17 cellular contexts compared by ENCODE assay signal in genomic region chr20:49832632-49833327, GRCh38. TPM values are rescaled to one million over a fixed set of nuclear protein-coding genes. Genes with fewer than 3 reads are reported as not detected.
DNase-seq lines count a peak whose midpoint lies in the region; ATAC-seq and TF ChIP-seq lines count a peak whose summit lies in the region.
"Had no signal": no experiment of that assay in that cellular context is flagged by ENCODE, and none has a peak within 500 bp of the region (broad histone marks: within the 10 kb centered on the region; RNA-seq: fewer than 3 reads in every experiment).

No MANE protein-coding gene starts in this region.

- H3K36me3 Mint-ChIP-seq in dendritic cell treated with granulocyte-macrophage colony-stimulating factor and Interleukin-4, amounts not matched to agents 40 ng/mL and 50 ng/mL, for 4 days (ENCODE audit: low read depth), result peaks cover 59% of the 10 kb centered on the region
- peaks cover 23% of the 10 kb centered on the region for H3K36me3 Mint-ChIP-seq in neural progenitor cell

- H3K36me3 ChIP-seq in neural progenitor cell (no peaks in the 10 kb centered on the region), vagina (peaks cover 0 to 12% of the 10 kb centered on the region in 2 donors)
- H3K36me3 ChIP-seq: cardiac muscle cell had no signal

- no peaks in the 10 kb centered on the region for H4K20me1 ChIP-seq in neural progenitor cell (ENCODE audit: low read depth)

- H3K9me3 Mint-ChIP-seq in dendritic cell treated with granulocyte-macrophage colony-stimulating factor and Interleukin-4, amounts not matched to agents 40 ng/mL and 50 ng/mL, for 4 days, result no peaks in the 10 kb centered on the region
- no peaks in the 10 kb centered on the region for H3K9me3 Mint-ChIP-seq in neural progenitor cell
- H3K9me3 Mint-ChIP-seq: activated T-helper 1 cell treated with anti-CD3 and anti-CD28 coated beads, Interleukin-12 subunit alpha, Interleukin-12 subunit beta, Interleukin-2, Interleukin-4 antibody, amounts not matched to agents 30 ng/mL and 10 ng/mL and 1 ng/mL, durations not matched to agents 14 hours and 24 hours and 36 hours; immature natural killer cell; naive thymus-derived CD4-positive, alpha-beta T cell had no signal

- H3K9me3 ChIP-seq in neural progenitor cell (ENCODE audit: low read depth), result no peaks in the 10 kb centered on the region
- no peaks in the 10 kb centered on the region for H3K9me3 ChIP-seq in vagina

- no peak overlapping the region for H3K4me3 Mint-ChIP-seq in dendritic cell treated with granulocyte-macrophage colony-stimulating factor and Interleukin-4, amounts not matched to agents 40 ng/mL and 50 ng/mL, for 4 days
- H3K4me3 Mint-ChIP-seq in neural progenitor cell, result peak overlapping the region; percentile 21
- H3K4me3 Mint-ChIP-seq: activated CD4-positive, alpha-beta T cell treated with anti-CD3 and anti-CD28 coated beads for 36 hours; activated T-helper 1 cell treated with anti-CD3 and anti-CD28 coated beads, Interleukin-12 subunit alpha, Interleukin-12 subunit beta, Interleukin-2, Interleukin-4 antibody, amounts not matched to agents 30 ng/mL and 10 ng/mL and 1 ng/mL, durations not matched to agents 14 hours and 24 hours and 36 hours; immature natural killer cell; naive thymus-derived CD4-positive, alpha-beta T cell had no signal

- H2AFZ ChIP-seq in neural progenitor cell (replicated peaks), result no peak overlapping the region

- H3K4me2 ChIP-seq in neural progenitor cell, result peak overlapping the region; percentile 26

- H3K4me3 ChIP-seq in NB4 (ENCODE audit: low read depth, low read length), result no peak overlapping the region
- no peak overlapping the region for H3K4me3 ChIP-seq in neural progenitor cell
- no peak overlapping the region for H3K4me3 ChIP-seq in vagina
- H3K4me3 ChIP-seq: cardiac muscle cell, SK-N-MC, skin epidermis had no signal

- ATAC-seq in HG02852 (IDR thresholded peaks at IDR 0.05; ENCODE audit: unreplicated experiment), result no peak
- ATAC-seq in HG03432 (IDR thresholded peaks at IDR 0.05; ENCODE audit: unreplicated experiment), result no peak
- ATAC-seq: activated CD4-positive, alpha-beta T cell treated with anti-CD3 and anti-CD28 coated beads for 36 hours; naive thymus-derived CD4-positive, alpha-beta T cell had no signal

- TF ChIP-seq CTCF in NB4 (IDR thresholded peaks at IDR 0.05; ENCODE audit: low read depth, low read length) (no peak), neural progenitor cell (IDR thresholded peaks at IDR 0.05) (no peak), vagina (IDR thresholded peaks at IDR 0.05) (no peak)

- DNase-seq in Ammon's horn (ENCODE audit: low spot score) (peak; percentile 46), NB4 (ENCODE audit: low read depth) (peak; percentile 41), neural progenitor cell (ENCODE audit: low spot score) (no peak), vagina (ENCODE audit: extremely low spot score in 2 of 2) (no peak)
- DNase-seq in activated T-cell treated with anti-CD3 and anti-CD28 coated beads, Interleukin-2, amount 50 U/mL, for 48 hours, result no peak
- DNase-seq: activated CD4-positive, alpha-beta T cell treated with anti-CD3 and anti-CD28 coated beads for 36 hours; erythroblast; immature natural killer cell; naive thymus-derived CD4-positive, alpha-beta T cell; NCI-H446 treated with DMSO at 0.1 percent for 48 hours had no signal

- H3K4me1 ChIP-seq in neural progenitor cell (peaks cover 27% of the 10 kb centered on the region), vagina (no peaks in the 10 kb centered on the region)

- intact Hi-C loops in dendritic cell treated with granulocyte-macrophage colony-stimulating factor and Interleukin-4, amounts not matched to agents 40 ng/mL and 50 ng/mL, for 4 days (cut with micrococcal nuclease), result no loop called here
- intact Hi-C loops in vagina (cut with DNase I), result no loop called here

- peaks cover 23% of the 10 kb centered on the region for H3K4me1 Mint-ChIP-seq in dendritic cell treated with granulocyte-macrophage colony-stimulating factor and Interleukin-4, amounts not matched to agents 40 ng/mL and 50 ng/mL, for 4 days (ENCODE audit: low read depth)
- peaks cover 26% of the 10 kb centered on the region for H3K4me1 Mint-ChIP-seq in neural progenitor cell
- H3K4me1 Mint-ChIP-seq: activated CD4-positive, alpha-beta T cell treated with anti-CD3 and anti-CD28 coated beads for 36 hours had no signal

- peaks cover 18% of the 10 kb centered on the region for H3F3A ChIP-seq in neural progenitor cell (ENCODE audit: low read depth)

- H3K27ac Mint-ChIP-seq in dendritic cell treated with granulocyte-macrophage colony-stimulating factor and Interleukin-4, amounts not matched to agents 40 ng/mL and 50 ng/mL, for 4 days, result peak overlapping the region; percentile 43
- H3K27ac Mint-ChIP-seq in neural progenitor cell, result peak overlapping the region; percentile 53
- H3K27ac Mint-ChIP-seq: activated CD4-positive, alpha-beta T cell treated with anti-CD3 and anti-CD28 coated beads for 36 hours had no signal

- H3K79me2 ChIP-seq in neural progenitor cell (ENCODE audit: low read depth), result no peaks in the 10 kb centered on the region

- no peak overlapping the region for H3K9ac ChIP-seq in neural progenitor cell

- H3K27me3 ChIP-seq in neural progenitor cell (no peaks in the 10 kb centered on the region), vagina (no peaks in the 10 kb centered on the region)
- H3K27me3 ChIP-seq: cardiac muscle cell had no signal

- TF ChIP-seq POLR2A in NB4 (IDR thresholded peaks at IDR 0.05; ENCODE audit: extremely low read depth, insufficient read length), result no peak
- no peak for TF ChIP-seq POLR2A in vagina (IDR thresholded peaks at IDR 0.05)

- H3K27ac ChIP-seq in neural progenitor cell (no peak overlapping the region), vagina (no peak overlapping the region)
- H3K27ac ChIP-seq: cardiac muscle cell, SK-N-MC had no signal

- no peaks in the 10 kb centered on the region for H3K27me3 Mint-ChIP-seq in dendritic cell treated with granulocyte-macrophage colony-stimulating factor and Interleukin-4, amounts not matched to agents 40 ng/mL and 50 ng/mL, for 4 days
- peaks cover 5% of the 10 kb centered on the region for H3K27me3 Mint-ChIP-seq in neural progenitor cell (ENCODE audit: insufficient read depth, low read depth)
- H3K27me3 Mint-ChIP-seq: activated CD4-positive, alpha-beta T cell treated with anti-CD3 and anti-CD28 coated beads for 36 hours; naive thymus-derived CD4-positive, alpha-beta T cell had no signal

RNA-seq across cellular contexts. Expression of gene SLC9A8, which starts 20.2 kb away (rescaled TPM):
- total RNA-seq in neural progenitor cell (ENCODE audit: low replicate concordance) (4.1 and 6.3 TPM in 2 replicates), vagina (8.8 TPM)

Comparison
In these comparisons a context has a peak if more than half of its experiments do, and no peak if none do; other contexts are left out.
1. DNase-seq: peak in Ammon's horn (single experiment) and NB4 (single experiment); none in neural progenitor cell (single experiment), vagina (0 of 2) and activated T-cell treated with anti-CD3 and anti-CD28 coated beads, Interleukin-2, amount 50 U/mL, for 48 hours (0 of 2).